In the genomic region with DNA sequence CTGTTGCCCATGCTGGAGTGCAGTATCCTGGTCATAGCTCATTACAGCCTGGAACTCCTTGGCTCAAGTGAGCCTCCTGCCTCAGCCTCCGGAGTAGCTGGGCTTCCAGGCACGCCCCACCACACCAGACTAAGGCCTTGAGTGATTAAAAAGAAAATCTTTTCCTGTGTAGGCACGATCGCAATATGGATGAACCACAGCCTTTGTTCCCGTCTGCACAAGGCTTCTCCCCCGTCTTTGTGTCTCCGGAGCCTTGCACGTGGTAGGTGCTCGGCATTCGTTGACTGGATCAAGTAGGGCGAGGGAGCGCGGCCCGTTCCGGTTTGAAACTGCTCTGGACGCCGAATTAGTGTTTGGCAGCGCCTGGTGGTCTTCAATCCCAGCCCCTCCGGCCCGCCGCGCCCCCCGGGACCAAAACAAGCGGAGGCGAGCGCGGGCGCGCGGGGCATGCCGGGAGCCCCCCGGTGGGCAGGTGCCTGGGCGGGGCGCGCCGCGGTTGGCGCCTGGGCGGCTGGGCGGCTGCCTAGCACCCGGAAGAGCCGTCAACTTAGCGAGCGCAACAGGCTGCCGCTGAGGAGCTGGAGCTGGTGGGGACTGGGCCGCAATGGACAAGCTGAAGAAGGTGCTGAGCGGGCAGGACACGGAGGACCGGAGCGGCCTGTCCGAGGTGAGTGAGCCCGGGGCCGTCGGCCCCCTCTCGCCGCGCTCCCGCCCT, we compare ENCODE assay signal across 8 cellular contexts. TPM values are rescaled to one million over a fixed set of nuclear protein-coding genes. Genes with fewer than 3 reads are reported as not detected.
A peak's percentile ranks its signal among the peaks of the same experiment; 100 is the strongest.
DNase-seq lines count a peak whose midpoint lies in the region; ATAC-seq and TF ChIP-seq lines count a peak whose summit lies in the region.

A gene (plus strand): TSS at position 529 of the 715 bp plus-strand sequence. CDS start 76 bp downstream, at position 605.

- no peaks in the 10 kb centered on the region for H3K27me3 ChIP-seq in H7 (ENCODE audit: control insufficient read depth, insufficient read depth, low read length)
- H3K27me3 ChIP-seq in MG63: no peaks in the 10 kb centered on the region
- no peaks in the 10 kb centered on the region for H3K27me3 ChIP-seq in gastroesophageal sphincter

- no peak for TF ChIP-seq EP300 in gastroesophageal sphincter (IDR thresholded peaks at IDR 0.05)

- peak within 1 kb of the TSS; percentile 85 for H3K9ac ChIP-seq in ES-I3 (ENCODE audit: low read depth, low read length)

- peak; percentile 64 to 80 for TF ChIP-seq POLR2A in gastroesophageal sphincter (IDR thresholded peaks at IDR 0.05)

- H3K9me3 ChIP-seq in ES-I3 (ENCODE audit: control insufficient read depth, insufficient read depth, low read length): no peaks in the 10 kb centered on the region
- H3K9me3 ChIP-seq in MG63: no peaks in the 10 kb centered on the region
- H3K9me3 ChIP-seq in gastroesophageal sphincter: peaks cover 0 to 4% (median 0%) of the 10 kb centered on the region in 3 donors

- peak within 1 kb of the TSS; percentile 67 to 92 (median 90) for H3K27ac ChIP-seq in gastroesophageal sphincter

- H3K4me3 ChIP-seq in H7 (ENCODE audit: insufficient read depth, low read depth, low read length) (peak within 1 kb of the TSS; percentile 99), MG63 (peak within 1 kb of the TSS; percentile 93), gastroesophageal sphincter (peak within 1 kb of the TSS; percentile 81 to 92)

- H3K4me1 ChIP-seq in ES-I3 (ENCODE audit: insufficient read depth, low read length): peaks cover 23% of the 10 kb centered on the region; the same call in 1 of the 2 replicates
- H3K4me1 ChIP-seq in gastroesophageal sphincter: peaks cover 0 to 49% (median 21%) of the 10 kb centered on the region in 3 donors

- in situ Hi-C loops in SK-MEL-5 (cut with HindIII; ENCODE audit: low pct_unique_long_range_greater_than_20kb, low sequenced_read_pairs): no loop called here

- DNase-seq in H7 (peak; percentile 91), MG63 (peak; percentile 86), SK-MEL-5 (ENCODE audit: low read depth, low spot score) (peak; percentile 80), nucleus accumbens (lab: John Stamatoyannopoulos, UW) (peak in 52 of 56 donors; percentile 18 to 89 (median 62)), superior temporal gyrus (ENCODE audit: extremely low spot score) (peak; percentile 64)
- DNase-seq in activated naive CD4-positive, alpha-beta T cell treated with Interleukin-2 at 50 U/mL for 16 hours: peak; percentile 81

- WGBS in gastroesophageal sphincter (ENCODE audit: low coverage in 1 of 2), 2 donors: 3% methylated on average over 8 of the region's 58 CpGs; no CpG with 5 or more reads in 1 of the 2 donors

- TF ChIP-seq CTCF in gastroesophageal sphincter (IDR thresholded peaks at IDR 0.05): no peak

- peak; percentile 96 for ATAC-seq in gastroesophageal sphincter

- H3K36me3 ChIP-seq in ES-I3 (ENCODE audit: insufficient read depth, low read length) (no peaks in the 10 kb centered on the region), H7 (replicated peaks; ENCODE audit: control insufficient read depth, insufficient read depth, low read length) (no peaks in the 10 kb centered on the region; the same call in 1 of the 2 replicates), MG63 (peaks cover 17% of the 10 kb centered on the region), gastroesophageal sphincter (peaks cover 0 to 4% of the 10 kb centered on the region in 2 donors)

RNA-seq across cellular contexts. Expression of the gene that starts here (rescaled TPM):
- 10.0 and 14.6 TPM in 2 replicates for total RNA-seq in H7 (2014; rRNA removed; shearing (Covaris generic))
- 11.1 and 19.0 TPM in 2 replicates for total RNA-seq in MG63 (2014; rRNA removed; shearing (Covaris generic); ENCODE audit: low replicate concordance)
- 65.8 and 71.4 TPM in 2 replicates for total RNA-seq in SK-MEL-5 (2014; rRNA removed; shearing (Covaris generic))
- 46.8 and 65.3 TPM in 2 replicates for polyA plus RNA-seq in SK-MEL-5 (2015; cell fraction: cytosol; rRNA removed)
- polyA plus RNA-seq in SK-MEL-5 (2015; cell fraction: nucleus; rRNA removed): 51.9 and 65.2 TPM in 2 replicates
- total RNA-seq in gastroesophageal sphincter: 10 to 100 TPM; 35.0 to 37.1 (median 36.6) TPM

Comparison
In these comparisons a context has a peak if more than half of its experiments do, and no peak if none do; other contexts are left out.
1. Peak in every context shown above with its lines: DNase-seq, ATAC-seq, H3K4me3 ChIP-seq and H3K27ac ChIP-seq.